8 cellular contexts compared by ENCODE assay signal in genomic region chr5:173890195-173890951, GRCh38. TPM values are rescaled to one million over a fixed set of nuclear protein-coding genes. Genes with fewer than 3 reads are reported as not detected.
DNase-seq lines count a peak whose midpoint lies in the region; ATAC-seq, FAIRE-seq and TF ChIP-seq lines count a peak whose summit lies in the region.

No MANE protein-coding gene starts in this region.

- H3K36me3 ChIP-seq in GM12878 (ENCODE audit: control insufficient read depth in 2 of 2, insufficient read depth in 2 of 2, low read length in 1 of 2) = 0 out of 4 replicates have a peak, but pooled peaks cover 0 to 3% of the 10 kb centered on the region in 2 experiments
- no peaks in the 10 kb centered on the region for H3K36me3 ChIP-seq in kidney epithelial cell (ENCODE audit: control insufficient read depth, insufficient read depth, low read length)

- no peak for TF ChIP-seq CTCF in GM12878 (IDR thresholded peaks at IDR 0.05 in 2 of 3, conservative IDR thresholded peaks at IDR 0.05 in 1 of 3; ENCODE audit: control insufficient read depth in 2 of 3, extremely low read depth in 1 of 3, insufficient read depth in 1 of 3, low read depth in 3 of 3, low read length in 3 of 3)
- no peak for TF ChIP-seq CTCF in kidney epithelial cell (IDR thresholded peaks at IDR 0.05; ENCODE audit: insufficient read depth, low read length, poor library complexity, severe bottlenecking)

- peaks cover 2% of the 10 kb centered on the region; the same call in 1 of the 3 replicates for H3K9me3 ChIP-seq in GM12878 (replicated peaks; ENCODE audit: control insufficient read depth, insufficient read depth, low read length)

- H3K27me3 ChIP-seq in GM12878 (replicated peaks in 1 of 2; ENCODE audit: control insufficient read depth in 2 of 2, insufficient read depth in 2 of 2, low read length in 1 of 2) = no peaks in the 10 kb centered on the region
- no peaks in the 10 kb centered on the region for H3K27me3 ChIP-seq in kidney epithelial cell (ENCODE audit: control insufficient read depth, insufficient read depth, low read length)

- in situ Hi-C loops in GM12878 (cut with MboI) = no loop called here

- SMC1A ChIA-PET in GM12878 (lab: Charles Lee; ENCODE audit: uncharacterized antibody, unreplicated experiment) = interaction anchor here (0.6 to 17.4 kb wide), 24 partner anchors 10 to 272 kb away, joined by 3 to 361 read pairs (median 4); no protein-coding TSS in a partner anchor

- peaks cover 77% of the 10 kb centered on the region for H3K4me1 Mint-ChIP-seq in stimulated activated naive CD8-positive, alpha-beta T cell treated with anti-CD3 and anti-CD28 coated beads, Interleukin-15, amount 100 ng/mL, for 72 hours

- 90% methylated on average over 19 of the region's 19 CpGs for WGBS in GM12878 (ENCODE audit: insufficient coverage, insufficient replicate concordance, low lambda C conversion rate, missing lambda C conversion rate)

- CTCF ChIA-PET in GM12878 (lab: Yijun Ruan, JAX) = interaction anchor here (0.8 to 8.8 kb wide), 15 partner anchors 9 to 261 kb away, joined by 3 to 104 read pairs (median 5); no protein-coding TSS in a partner anchor

- BruUV-seq in GM12878 (replicated peaks; lab: Mats Ljungman, UMichigan) = no TSS peak

- no peak overlapping the region for H3K27ac Mint-ChIP-seq in stimulated activated naive CD8-positive, alpha-beta T cell treated with anti-CD3 and anti-CD28 coated beads, Interleukin-15, amount 100 ng/mL, for 72 hours

- DNase-seq in ELF-1 (ENCODE audit: low read depth, low spot score) (peak; percentile 14), NCI-H2227 (lab: John Stamatoyannopoulos, UW; ENCODE audit: unreplicated experiment) (peak; percentile 43), GM12878 (ENCODE audit: low read depth, low spot score) (no peak), kidney epithelial cell (ENCODE audit: low read depth) (no peak), middle frontal gyrus (ENCODE audit: extremely low spot score, low spot score) (no peak), T1000 (lab: John Stamatoyannopoulos, UW) (no peak)
- DNase-seq in stimulated activated naive CD8-positive, alpha-beta T cell treated with anti-CD3 and anti-CD28 coated beads, Interleukin-15, amount 100 ng/mL, for 72 hours = peak in 1 of 2 donors; percentile 13

- TF ChIP-seq RAD21 in GM12878 (IDR thresholded peaks at IDR 0.05; ENCODE audit: insufficient read depth, low read depth, low read length) = no peak

- peaks cover 0 to 16% of the 10 kb centered on the region in 2 donors for H3K9me3 Mint-ChIP-seq in stimulated activated naive CD8-positive, alpha-beta T cell treated with anti-CD3 and anti-CD28 coated beads, Interleukin-15, amount 100 ng/mL, for 72 hours

- peaks cover 70% of the 10 kb centered on the region for H3K79me2 ChIP-seq in GM12878 (ENCODE audit: control insufficient read depth, insufficient read depth, low read length)

- TF ChIP-seq POLR2A in GM12878 (IDR thresholded peaks at IDR 0.05; ENCODE audit: low read depth, low read length) = no peak

- POLR2A ChIA-PET in GM12878 (lab: Charles Lee) = interaction anchor here (0.5 to 16.1 kb wide), 14 partner anchors 12 to 190 kb away, joined by 3 to 240 read pairs (median 7); no protein-coding TSS in a partner anchor

- H3K4me2 ChIP-seq in GM12878 (ENCODE audit: control insufficient read depth, insufficient read depth) = peak overlapping the region; percentile 89

- peak overlapping the region; percentile 39 to 43 for H3K4me3 Mint-ChIP-seq in stimulated activated naive CD8-positive, alpha-beta T cell treated with anti-CD3 and anti-CD28 coated beads, Interleukin-15, amount 100 ng/mL, for 72 hours

- H3K4me1 ChIP-seq in GM12878 (ENCODE audit: control insufficient read depth, insufficient read depth, low read length) = peaks cover 14% of the 10 kb centered on the region

- H3K27me3 Mint-ChIP-seq in stimulated activated naive CD8-positive, alpha-beta T cell treated with anti-CD3 and anti-CD28 coated beads, Interleukin-15, amount 100 ng/mL, for 72 hours = no peaks in the 10 kb centered on the region

- peak overlapping the region; percentile 72 for H3K4me3 ChIP-seq in GM12878
- peak overlapping the region; percentile 40 for H3K4me3 ChIP-seq in kidney epithelial cell (ENCODE audit: low read depth, low read length)

- ATAC-seq in GM12878 (peak; percentile 5), HG02981 (IDR thresholded peaks at IDR 0.05; ENCODE audit: unreplicated experiment) (no peak)
- no peak for ATAC-seq in stimulated activated naive CD8-positive, alpha-beta T cell treated with anti-CD3 and anti-CD28 coated beads, Interleukin-15, amount 100 ng/mL, for 72 hours

- no peaks in the 10 kb centered on the region for H4K20me1 ChIP-seq in GM12878 (ENCODE audit: control insufficient read depth, insufficient read depth)

- intact Hi-C loops in GM12878 (cut with micrococcal nuclease; ENCODE audit: unreplicated experiment) = loop anchor here (5.0 kb wide), 1 partner anchor 37 kb away; no protein-coding TSS in a partner anchor

- FAIRE-seq in GM12878 (lab: Jason Lieb, UNC) = no peak

- H2AFZ ChIP-seq in GM12878 (ENCODE audit: control insufficient read depth, low read depth, low read length) = no peak overlapping the region

- H3K27ac ChIP-seq in GM12878 (ENCODE audit: control insufficient read depth, insufficient read depth) = peak overlapping the region; percentile 6; the same call in 1 of the 2 replicates

- RAD21 ChIA-PET in GM12878 (lab: Charles Lee; ENCODE audit: unreplicated experiment) = interaction anchor here (0.8 to 17.9 kb wide), 18 partner anchors 7 to 275 kb away, joined by 3 to 395 read pairs (median 6); partner anchors contain the start of gene BOD1

- TF ChIP-seq EP300 in GM12878 (IDR thresholded peaks at IDR 0.05; ENCODE audit: borderline replicate concordance in 1 of 2, control insufficient read depth in 1 of 2, low read depth in 2 of 2, low read length in 2 of 2) = no peak

- 0 out of 2 replicates have a peak overlapping the region, but pooled peaks have one; percentile 13 for H3K9ac ChIP-seq in GM12878 (ENCODE audit: control insufficient read depth, insufficient read depth, low read length)

TF ChIP-seq in GM12878, 131 proteins besides CTCF, POLR2A, EP300 and RAD21 (continues in another document):
- no peak for TF ChIP-seq ZNF622 (IDR thresholded peaks at IDR 0.05)
- TF ChIP-seq SREBF2 (IDR thresholded peaks at IDR 0.05; ENCODE audit: low read length) = no peak
- no peak for TF ChIP-seq ZNF384 (IDR thresholded peaks at IDR 0.05; ENCODE audit: borderline replicate concordance, low read depth, low read length)
- TF ChIP-seq YY1 (IDR thresholded peaks at IDR 0.05; ENCODE audit: low read depth, low read length) = no peak
- no peak for TF ChIP-seq NKRF (conservative IDR thresholded peaks at IDR 0.05)
- TF ChIP-seq PAX8 (IDR thresholded peaks at IDR 0.05) = no peak
- TF ChIP-seq NR2F1 (conservative IDR thresholded peaks at IDR 0.05) = no peak
- no peak for TF ChIP-seq TCF12 (IDR thresholded peaks at IDR 0.05; ENCODE audit: low read depth, low read length)
- peak; percentile 65; the same call in 1 of the 2 replicates for TF ChIP-seq HDGF (IDR thresholded peaks at IDR 0.05)
- TF ChIP-seq IRF4 (IDR thresholded peaks at IDR 0.05; ENCODE audit: low read depth, low read length) = no peak

RNA-seq across cellular contexts. Expression of gene CPEB4, which starts 2.2 kb away (rescaled TPM):
- 102 and 104 TPM in 2 replicates for total RNA-seq in GM12878 (2013; cell fraction: nucleolus; rRNA removed)
- 23.9 and 25.7 TPM in 2 replicates for total RNA-seq in GM12878 (2014; rRNA removed)
- 30.2 and 33.9 TPM in 2 replicates for total RNA-seq in GM12878 (2014; rRNA removed; fragmentation: Illumina TruSeq; extraction: Trizol)
- 33.1 and 39.4 TPM in 2 replicates for total RNA-seq in GM12878 (2021)
- 21.3 TPM for polyA plus RNA-seq in GM12878 (2011; ENCODE audit: low read depth)
- 31.4 and 36.5 TPM in 2 replicates for polyA plus RNA-seq in GM12878 (2011; rRNA removed)
- polyA plus RNA-seq in GM12878 (2011; cell fraction: cytosol; rRNA removed) = 21.4 and 25.0 TPM in 2 replicates
- polyA plus RNA-seq in GM12878 (2011; cell fraction: nucleus; rRNA removed) = 21.2 and 29.0 TPM in 2 replicates
- 13.5 and 16.5 TPM in 2 replicates for polyA plus RNA-seq in GM12878 (2012)
- polyA plus RNA-seq in GM12878 (2014; fragmentation: Illumina TruSeq; extraction: Trizol) = 19.5 and 20.2 TPM in 2 replicates
- 10 to 100 TPM in 1 of 2 experiments, 1 to 10 TPM in 1; 6.9 to 20.3 TPM for polyA plus RNA-seq in GM12878 (2014; fragmentation: Nextera tagmentation; extraction: Ambion mirVana)
- polyA plus RNA-seq in GM12878 (2014; rRNA removed) = 18.0 and 20.6 TPM in 2 replicates
- polyA plus RNA-seq in GM12878 (2016; fragmentation: Nextera tagmentation; extraction: Ambion mirVana) = 10 to 100 TPM; 11.9 to 13.3 TPM
- 95.5 and 102 TPM in 2 replicates for polyA minus RNA-seq in GM12878 (2011; rRNA and poly(A)+ RNA removed)
- 19.8 and 20.8 TPM in 2 replicates for polyA minus RNA-seq in GM12878 (2011; cell fraction: cytosol; rRNA and poly(A)+ RNA removed)
- polyA minus RNA-seq in GM12878 (2011; cell fraction: nucleus; rRNA and poly(A)+ RNA removed) = 55.7 and 75.5 TPM in 2 replicates
- total RNA-seq in kidney epithelial cell = 20.9 and 32.7 TPM in 2 replicates

Comparison
In these comparisons a context has a peak if more than half of its experiments do, and no peak if none do; other contexts are left out.
1. DNase-seq: peak in ELF-1 (single experiment) and NCI-H2227 (single experiment); none in GM12878 (single experiment), kidney epithelial cell (single experiment), middle frontal gyrus (single experiment) and T1000 (single experiment).